8 cellular contexts compared by ENCODE assay signal in genomic region chrX:129984196-129984962, GRCh38. TPM values are rescaled to one million over a fixed set of nuclear protein-coding genes. Genes with fewer than 3 reads are reported as not detected.
DNase-seq lines count a peak whose midpoint lies in the region; ATAC-seq and TF ChIP-seq lines count a peak whose summit lies in the region.

No MANE protein-coding gene starts in this region.

- H3K9me3 ChIP-seq in HUES6 (ENCODE audit: control insufficient read depth, insufficient read depth, low read depth, low read length): no peaks in the 10 kb centered on the region

- peaks cover 2 to 3% of the 10 kb centered on the region in 2 donors for H3K36me3 Mint-ChIP-seq in CD14-positive monocyte
- H3K36me3 Mint-ChIP-seq in activated CD8-positive, alpha-beta T cell treated with anti-CD3 and anti-CD28 coated beads, Interleukin-2, amount 10 ng/mL, durations not matched to agents 7 days and 5 days (ENCODE audit: low read depth): no peaks in the 10 kb centered on the region
- no peaks in the 10 kb centered on the region for H3K36me3 Mint-ChIP-seq in osteocyte (ENCODE audit: unreplicated experiment)

- peaks cover 5% of the 10 kb centered on the region; the same call in 1 of the 2 replicates for H3K4me1 ChIP-seq in HUES6 (ENCODE audit: control insufficient read depth, insufficient read depth, low read length)

- H3K27me3 Mint-ChIP-seq in CD14-positive monocyte (ENCODE audit: low read depth in 3 of 3) (peaks cover 3 to 13% (median 5%) of the 10 kb centered on the region in 3 donors), osteocyte (ENCODE audit: unreplicated experiment) (no peaks in the 10 kb centered on the region)
- peaks cover 2% of the 10 kb centered on the region for H3K27me3 Mint-ChIP-seq in activated CD8-positive, alpha-beta T cell treated with anti-CD3 and anti-CD28 coated beads, Interleukin-2, amount 10 ng/mL, durations not matched to agents 7 days and 5 days (ENCODE audit: low read depth)

- H3K4me1 Mint-ChIP-seq in CD14-positive monocyte (peaks cover 27% of the 10 kb centered on the region), osteocyte (ENCODE audit: unreplicated experiment) (peaks cover 9% of the 10 kb centered on the region)
- peaks cover 11% of the 10 kb centered on the region for H3K4me1 Mint-ChIP-seq in activated CD8-positive, alpha-beta T cell treated with anti-CD3 and anti-CD28 coated beads, Interleukin-2, amount 10 ng/mL, durations not matched to agents 7 days and 5 days (ENCODE audit: low read depth)

- POLR2A ChIA-PET in activated CD8-positive, alpha-beta T cell treated with anti-CD3 and anti-CD28 coated beads, Interleukin-2, amount 10 ng/mL, durations not matched to agents 7 days and 5 days (lab: Charles Lee): no interaction called here

- H3K4me3 ChIP-seq in HUES6 (ENCODE audit: low read depth, low read length) (peak overlapping the region; percentile 71), fibroblast of pulmonary artery (replicated peaks; ENCODE audit: low read depth, low read length) (peak overlapping the region; percentile 60)

- peak overlapping the region; percentile 81 to 87 for H3K4me3 Mint-ChIP-seq in CD14-positive monocyte
- H3K4me3 Mint-ChIP-seq in activated CD8-positive, alpha-beta T cell treated with anti-CD3 and anti-CD28 coated beads, Interleukin-2, amount 10 ng/mL, durations not matched to agents 7 days and 5 days: peak overlapping the region; percentile 76
- H3K4me3 Mint-ChIP-seq in osteocyte (ENCODE audit: unreplicated experiment): peak overlapping the region; percentile 79

- TF ChIP-seq CTCF in CD14-positive monocyte (IDR thresholded peaks at IDR 0.05): no peak
- TF ChIP-seq CTCF in fibroblast of pulmonary artery (IDR thresholded peaks at IDR 0.05; ENCODE audit: low read length, missing control alignments): no peak
- no peak for TF ChIP-seq CTCF in osteocyte (IDR thresholded peaks at IDR 0.05)

- no peak for DNase-seq in CD14-positive monocyte (ENCODE audit: low spot score)
- peak; percentile 38 for DNase-seq in activated CD8-positive, alpha-beta T cell treated with anti-CD3 and anti-CD28 coated beads, Interleukin-2, amount 10 ng/mL, durations not matched to agents 7 days and 5 days
- no peak for DNase-seq in fibroblast of pulmonary artery (ENCODE audit: low read depth)
- no peak for DNase-seq in osteocyte (ENCODE audit: extremely low spot score, unreplicated experiment)
- DNase-seq in superior temporal gyrus (ENCODE audit: extremely low spot score): no peak
- DNase-seq in NCI-H69 (lab: John Stamatoyannopoulos, UW): no peak
- DNase-seq in KG1 (lab: John Stamatoyannopoulos, UW): no peak

- peak overlapping the region; percentile 36 for H3K9ac ChIP-seq in HUES6 (ENCODE audit: low read length)

- no peaks in the 10 kb centered on the region for H3K36me3 ChIP-seq in HUES6 (ENCODE audit: control insufficient read depth, insufficient read depth, low read length)

- H3K27ac Mint-ChIP-seq in CD14-positive monocyte (no peak overlapping the region), osteocyte (ENCODE audit: unreplicated experiment) (peak overlapping the region; percentile 31)
- no peak overlapping the region for H3K27ac Mint-ChIP-seq in activated CD8-positive, alpha-beta T cell treated with anti-CD3 and anti-CD28 coated beads, Interleukin-2, amount 10 ng/mL, durations not matched to agents 7 days and 5 days

- peak; percentile 3 for ATAC-seq in activated CD8-positive, alpha-beta T cell treated with anti-CD3 and anti-CD28 coated beads, Interleukin-2, amount 10 ng/mL, durations not matched to agents 7 days and 5 days

- intact Hi-C loops in CD14-positive monocyte (cut with micrococcal nuclease): no loop called here

- H3K27me3 ChIP-seq in HUES6 (ENCODE audit: control insufficient read depth, insufficient read depth, low read length): peaks cover 60% of the 10 kb centered on the region

- no peak overlapping the region for H3K27ac ChIP-seq in HUES6 (ENCODE audit: low read depth, low read length)

- peaks cover 0 to 14% (median 6%) of the 10 kb centered on the region in 7 donors for H3K9me3 Mint-ChIP-seq in CD14-positive monocyte
- H3K9me3 Mint-ChIP-seq in activated CD8-positive, alpha-beta T cell treated with anti-CD3 and anti-CD28 coated beads, Interleukin-2, amount 10 ng/mL, durations not matched to agents 7 days and 5 days (ENCODE audit: insufficient read depth): no peaks in the 10 kb centered on the region
- peaks cover 5% of the 10 kb centered on the region for H3K9me3 Mint-ChIP-seq in osteocyte (ENCODE audit: unreplicated experiment)

- CTCF ChIA-PET in activated CD8-positive, alpha-beta T cell treated with anti-CD3 and anti-CD28 coated beads, Interleukin-2, amount 10 ng/mL, durations not matched to agents 7 days and 5 days (lab: Charles Lee): interaction anchor here (0.7 to 1.1 kb wide), 2 partner anchors 44 to 58 kb away, joined by 3 read pairs; no protein-coding TSS in a partner anchor

RNA-seq across cellular contexts. Expression of gene BCORL1, which starts 1.9 kb away (rescaled TPM):
- polyA plus RNA-seq in CD14-positive monocyte: under 1 TPM; 0.69 to 0.72 TPM
- total RNA-seq in activated CD8-positive, alpha-beta T cell treated with anti-CD3 and anti-CD28 coated beads, Interleukin-2, amount 10 ng/mL, durations not matched to agents 7 days and 5 days: 10 to 100 TPM in 1 of 2 experiments, 1 to 10 TPM in 1; 9.7 to 10.9 TPM
- total RNA-seq in osteocyte: 22.9 and 24.6 TPM in 2 replicates
